Comparison of ENCODE assay signal across 27 cellular contexts in the genomic region with DNA sequence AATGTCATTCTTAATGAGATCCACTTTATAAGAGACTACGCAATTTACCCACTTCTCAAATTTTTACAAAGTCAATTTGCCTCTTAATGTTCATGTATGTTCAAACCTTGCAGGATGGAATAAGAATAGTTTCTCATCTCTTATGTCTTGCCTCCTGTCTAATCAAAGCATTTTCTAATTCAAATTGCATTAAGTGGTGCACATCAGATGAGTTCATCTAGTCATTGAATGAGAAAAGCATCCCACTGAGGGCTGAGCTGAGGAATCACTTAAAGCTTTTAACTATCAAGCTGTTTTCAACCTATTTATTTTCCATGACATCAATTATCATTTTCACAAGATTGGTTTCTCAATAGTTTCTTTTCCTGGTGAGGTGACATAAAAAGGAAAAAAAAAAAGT.
"Had no signal": no experiment of that assay in that cellular context is flagged by ENCODE, and none has a peak within 500 bp of the region (broad histone marks: within the 10 kb centered on the region; RNA-seq: fewer than 3 reads in every experiment).

No MANE protein-coding gene starts in this region.

- H3K9ac ChIP-seq: SK-N-SH had no signal

- H3K4me3 Mint-ChIP-seq: activated CD8-positive, alpha-beta T cell treated with anti-CD3 and anti-CD28 coated beads for 36 hours; activated naive CD4-positive, alpha-beta T cell treated with anti-CD3 and anti-CD28 coated beads, Interleukin-2, amount 10 ng/mL, durations not matched to agents 7 days and 5 days; activated naive CD8-positive, alpha-beta T cell treated with anti-CD3 and anti-CD28 coated beads for 36 hours; activated T-cell treated with anti-CD3 and anti-CD28 coated beads, Interleukin-2, amount 50 U/mL, for 72 hours had no signal

- H3K36me3 ChIP-seq: Peyer's patch, SJCRH30 had no signal

- H3K27me3 Mint-ChIP-seq: activated CD8-positive, alpha-beta T cell treated with anti-CD3 and anti-CD28 coated beads for 36 hours; activated naive CD4-positive, alpha-beta T cell treated with anti-CD3 and anti-CD28 coated beads, Interleukin-2, amount 10 ng/mL, durations not matched to agents 7 days and 5 days; activated naive CD8-positive, alpha-beta T cell treated with anti-CD3 and anti-CD28 coated beads for 36 hours had no signal

- H3K4me3 ChIP-seq: Peyer's patch, SJCRH30 had no signal

- H3K27me3 ChIP-seq: Peyer's patch, SJCRH30 had no signal

- H3K27ac ChIP-seq: Peyer's patch, RWPE1, SJCRH30, VCaP had no signal

- H3K4me1 Mint-ChIP-seq: activated naive CD4-positive, alpha-beta T cell treated with anti-CD3 and anti-CD28 coated beads, Interleukin-2, amount 10 ng/mL, durations not matched to agents 7 days and 5 days; activated naive CD8-positive, alpha-beta T cell treated with anti-CD3 and anti-CD28 coated beads for 36 hours had no signal

- ATAC-seq: activated CD4-positive, CD25-positive, alpha-beta regulatory T cell treated with anti-CD3 and anti-CD28 coated beads, Interleukin-2, amount 50 U/mL, for 24 hours; activated CD8-positive, alpha-beta T cell treated with anti-CD3 and anti-CD28 coated beads for 36 hours; activated T-cell treated with anti-CD3 and anti-CD28 coated beads, Interleukin-2, amount 50 U/mL, for 72 hours had no signal

- H3K4me1 ChIP-seq: Peyer's patch, SJCRH30 had no signal

- DNase-seq: activated CD4-positive, alpha-beta T cell treated with anti-CD3 and anti-CD28 coated beads for 4 hours; activated CD8-positive, alpha-beta memory T cell treated with anti-CD3 and anti-CD28 coated beads, Interleukin-2, amount 50 U/mL, for 4 hours; activated CD8-positive, alpha-beta T cell treated with anti-CD3 and anti-CD28 coated beads for 36 hours; activated gamma-delta T cell treated with Interleukin-2 at 50 U/mL for 16 hours; activated naive CD4-positive, alpha-beta T cell treated with anti-CD3 and anti-CD28 coated beads, Interleukin-2, amount 10 ng/mL, durations not matched to agents 7 days and 5 days; activated naive CD8-positive, alpha-beta T cell treated with anti-CD3 and anti-CD28 coated beads for 36 hours; activated T-cell treated with anti-CD3 and anti-CD28 coated beads, Interleukin-2, amount 50 U/mL, for 72 hours; cerebellar nuclear complex; Karpas-422; MM.1S; NCI-H1105 treated with DMSO at 0.1 percent for 48 hours; NCI-H1436 treated with DMSO at 0.1 percent for 48 hours; NCI-H187 treated with DMSO at 0.1 percent for 48 hours; NCI-H2081 treated with DMSO at 0.1 percent for 48 hours; NCI-H2171 treated with DMSO at 0.1 percent for 48 hours; NCI-H226; NCI-H526; NCI-H82; Peyer's patch; Right ventricle myocardium superior; SJCRH30; SK-N-SH; T-helper 1 cell had no signal

- H3K27ac Mint-ChIP-seq: activated CD8-positive, alpha-beta T cell treated with anti-CD3 and anti-CD28 coated beads for 36 hours; activated naive CD4-positive, alpha-beta T cell treated with anti-CD3 and anti-CD28 coated beads, Interleukin-2, amount 10 ng/mL, durations not matched to agents 7 days and 5 days; activated naive CD8-positive, alpha-beta T cell treated with anti-CD3 and anti-CD28 coated beads for 36 hours; activated T-cell treated with anti-CD3 and anti-CD28 coated beads, Interleukin-2, amount 50 U/mL, for 72 hours; activated T-helper 2 cell treated with anti-CD3 and anti-CD28 coated beads, Interferon-gamma antibody, Interleukin-2, Interleukin-4, amounts not matched to agents 10 μg/mL and 5 μg/mL and 100 μg/mL, durations not matched to agents 14 hours and 24 hours and 36 hours had no signal

- H3K4me2 ChIP-seq: SK-N-SH had no signal

- H3K36me3 Mint-ChIP-seq: activated naive CD4-positive, alpha-beta T cell treated with anti-CD3 and anti-CD28 coated beads, Interleukin-2, amount 10 ng/mL, durations not matched to agents 7 days and 5 days; activated naive CD8-positive, alpha-beta T cell treated with anti-CD3 and anti-CD28 coated beads for 36 hours had no signal

- H3K9me3 ChIP-seq: Peyer's patch, SJCRH30, SK-N-SH had no signal
